Comparison of ENCODE assay signal across 17 cellular contexts in the genomic region with DNA sequence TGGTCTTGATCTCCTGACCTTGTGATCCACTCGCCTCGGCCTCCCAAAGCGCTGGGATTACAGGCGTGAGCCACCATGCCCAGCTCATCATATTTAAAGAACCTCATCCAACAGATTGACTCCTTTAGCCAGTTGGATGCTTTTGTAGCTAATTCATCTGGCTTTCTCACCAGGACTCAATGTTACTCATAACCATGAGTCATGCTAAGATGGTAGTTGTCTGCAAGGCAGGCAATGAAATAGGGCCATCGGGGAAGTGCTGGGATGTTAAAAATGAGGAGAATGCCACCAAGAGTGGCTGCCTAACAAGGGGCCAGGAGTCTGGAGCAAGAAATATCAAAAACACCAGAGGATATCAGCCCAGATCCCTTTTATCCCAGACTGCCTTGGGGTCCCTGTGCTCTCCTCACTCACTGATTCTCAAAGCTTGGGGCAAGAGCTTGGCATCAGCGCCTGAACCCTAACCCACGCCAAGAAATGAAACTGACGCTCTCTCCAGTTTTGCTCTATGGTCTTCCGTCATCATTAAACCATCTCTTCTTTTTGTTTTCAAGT. TPM values are rescaled to one million over a fixed set of nuclear protein-coding genes. Genes with fewer than 3 reads are reported as not detected.
DNase-seq lines count a peak whose midpoint lies in the region; ATAC-seq, FAIRE-seq and TF ChIP-seq lines count a peak whose summit lies in the region.
"Had no signal": no experiment of that assay in that cellular context is flagged by ENCODE, and none has a peak within 500 bp of the region (broad histone marks: within the 10 kb centered on the region; RNA-seq: fewer than 3 reads in every experiment).

No MANE protein-coding gene starts in this region.

- ATAC-seq in IMR-90 (ENCODE audit: low read depth) (peak; percentile 40), HG03139 (IDR thresholded peaks at IDR 0.05; ENCODE audit: unreplicated experiment) (no peak), lower lobe of right lung (no peak)
- ATAC-seq: activated CD4-positive, alpha-beta T cell treated with anti-CD3 and anti-CD28 coated beads for 36 hours had no signal

- dilution Hi-C loops in IMR-90 (cut with HindIII; ENCODE audit: low sequenced_read_pairs, unreplicated experiment), result no loop called here
- dilution Hi-C loops in keratinocyte (cut with MboI; ENCODE audit: extremely low pct_ligation_motif_present, low sequenced_read_pairs), result no loop called here

- intact Hi-C loops in IMR-90 (cut with micrococcal nuclease), result no loop called here
- intact Hi-C loops in lower lobe of right lung (cut with DNase I), result no loop called here
- intact Hi-C loops in dorsolateral prefrontal cortex (cut with DNase I), result no loop called here

- H3K4me1 ChIP-seq in IMR-90 (ENCODE audit: control insufficient read depth, insufficient read depth, low read length) (no peaks in the 10 kb centered on the region), keratinocyte (ENCODE audit: control insufficient read depth, extremely low read depth, insufficient read depth, low read length) (peaks cover 3% of the 10 kb centered on the region), lower lobe of right lung (no peaks in the 10 kb centered on the region)
- H3K4me1 ChIP-seq: upper lobe of left lung had no signal

- no peak overlapping the region for H2AK9ac ChIP-seq in IMR-90 (replicated peaks; ENCODE audit: low read depth, low read length, poor library complexity)

- H3K9ac ChIP-seq in IMR-90 (ENCODE audit: low read depth, low read length), result no peak overlapping the region
- no peak overlapping the region for H3K9ac ChIP-seq in keratinocyte (ENCODE audit: control insufficient read depth, extremely low read depth, insufficient read depth, low read length)

- no CpG with 5 or more reads among the region's 9 CpGs for WGBS in IMR-90 (ENCODE audit: extremely low coverage in 2 of 2, insufficient read length in 1 of 2), 2 experiments

- no peak overlapping the region for H3K56ac ChIP-seq in IMR-90 (ENCODE audit: extremely low read depth, insufficient read depth, low read length)

- no peaks in the 10 kb centered on the region for H3K79me1 ChIP-seq in IMR-90 (ENCODE audit: low read depth in 1 of 2, low read length in 2 of 2)

- TF ChIP-seq POLR2A in IMR-90 (IDR thresholded peaks at IDR 0.05; ENCODE audit: low read depth, low read length), result no peak

- no peak overlapping the region for H4K8ac ChIP-seq in IMR-90 (ENCODE audit: low read depth in 2 of 2, low read length in 2 of 2)

- H3K9me1 ChIP-seq in IMR-90 (ENCODE audit: insufficient read depth, low read length) (no peaks in the 10 kb centered on the region), keratinocyte (ENCODE audit: control insufficient read depth, extremely low read depth, insufficient read depth, low read length) (no peaks in the 10 kb centered on the region)

- H3K27me3 ChIP-seq in IMR-90 (ENCODE audit: control insufficient read depth, insufficient read depth, low read length), result peaks cover 2% of the 10 kb centered on the region
- H3K27me3 ChIP-seq in keratinocyte (ENCODE audit: control insufficient read depth, extremely low read depth, insufficient read depth, low read length), result no peaks in the 10 kb centered on the region
- no peaks in the 10 kb centered on the region for H3K27me3 ChIP-seq in lower lobe of right lung (ENCODE audit: low read depth)
- H3K27me3 ChIP-seq in dorsolateral prefrontal cortex, result peaks cover 0 to 10% (median 0%) of the 10 kb centered on the region in 45 donors
- H3K27me3 ChIP-seq: upper lobe of left lung had no signal

- no peak overlapping the region for H2BK120ac ChIP-seq in IMR-90 (ENCODE audit: low read depth, low read length)

- no peak overlapping the region for H3K23ac ChIP-seq in IMR-90 (ENCODE audit: low read depth, low read length)

- H2AFZ ChIP-seq in IMR-90 (replicated peaks; ENCODE audit: low read length, poor library complexity) (no peak overlapping the region), keratinocyte (ENCODE audit: control insufficient read depth, low read length) (no peak overlapping the region)

- no peaks in the 10 kb centered on the region for H3K36me3 ChIP-seq in IMR-90 (ENCODE audit: control insufficient read depth, insufficient read depth, low read length)
- H3K36me3 ChIP-seq in keratinocyte (ENCODE audit: control insufficient read depth in 2 of 2, extremely low read depth in 1 of 2, insufficient read depth in 2 of 2, low read length in 2 of 2), result no peaks in the 10 kb centered on the region
- H3K36me3 ChIP-seq in lower lobe of right lung, result no peaks in the 10 kb centered on the region
- H3K36me3 ChIP-seq: upper lobe of left lung had no signal

- no peak for TF ChIP-seq CTCF in IMR-90 (conservative IDR thresholded peaks at IDR 0.05; ENCODE audit: low read depth, low read length)
- TF ChIP-seq CTCF in astrocyte of the spinal cord (IDR thresholded peaks at IDR 0.05; ENCODE audit: low read depth, low read length), result no peak
- TF ChIP-seq CTCF in keratinocyte (optimal IDR thresholded peaks at IDR 0.05 in 1 of 3, IDR thresholded peaks at IDR 0.05 in 1 of 3, conservative IDR thresholded peaks at IDR 0.05 in 1 of 3; ENCODE audit: extremely low read depth in 1 of 3, insufficient read depth in 2 of 3, low read length in 3 of 3), result no peak
- TF ChIP-seq CTCF in lower lobe of right lung (IDR thresholded peaks at IDR 0.05), result no peak
- TF ChIP-seq CTCF in dorsolateral prefrontal cortex (IDR thresholded peaks at IDR 0.05 in 54 of 56, conservative IDR thresholded peaks at IDR 0.05 in 2 of 56; ENCODE audit: low read depth in 1 of 56, partially characterized antibody in 56 of 56), result no peak

- H2BK5ac ChIP-seq in IMR-90 (ENCODE audit: low read depth, low read length, poor library complexity, severe bottlenecking), result no peak overlapping the region

- no TSS peak for BruUV-seq in IMR-90 (replicated peaks; lab: Mats Ljungman, UMichigan)

- no peak overlapping the region for H3K4ac ChIP-seq in IMR-90 (ENCODE audit: low read depth, low read length)

- no peak overlapping the region for H2BK20ac ChIP-seq in IMR-90 (ENCODE audit: low read depth, low read length)

- no peak overlapping the region for H4K5ac ChIP-seq in IMR-90 (ENCODE audit: low read depth, low read length)

- CTCF ChIA-PET in IMR-90 (lab: Yijun Ruan, JAX), result no interaction called here

- H3K79me2 ChIP-seq in keratinocyte (ENCODE audit: control insufficient read depth, insufficient read depth, low read length), result no peaks in the 10 kb centered on the region

- TF ChIP-seq RAD21 in IMR-90 (IDR thresholded peaks at IDR 0.05; ENCODE audit: low read length), result no peak

- peak; percentile 86 for FAIRE-seq in keratinocyte (lab: Jason Lieb, UNC)

- no peaks in the 10 kb centered on the region for H4K20me1 ChIP-seq in IMR-90 (ENCODE audit: insufficient read depth, low read length)
- no peaks in the 10 kb centered on the region for H4K20me1 ChIP-seq in keratinocyte (ENCODE audit: control insufficient read depth, extremely low read depth, insufficient read depth, low read length)

- H4K91ac ChIP-seq in IMR-90 (ENCODE audit: insufficient read depth, low read depth, low read length), result no peak overlapping the region

- no peak overlapping the region for H3K27ac ChIP-seq in IMR-90 (ENCODE audit: insufficient read depth, low read length)
- H3K27ac ChIP-seq in keratinocyte (ENCODE audit: control insufficient read depth, insufficient read depth, low read length), result no peak overlapping the region
- no peak overlapping the region for H3K27ac ChIP-seq in lower lobe of right lung
- H3K27ac ChIP-seq in dorsolateral prefrontal cortex, result no peak overlapping the region
- H3K27ac ChIP-seq: SK-N-MC, skin epidermis, upper lobe of left lung had no signal

- H2BK15ac ChIP-seq in IMR-90 (ENCODE audit: low read depth, low read length), result no peak overlapping the region

- H3K18ac ChIP-seq in IMR-90 (ENCODE audit: low read depth, low read length), result no peak overlapping the region

- H3K4me3 ChIP-seq in IMR-90 (ENCODE audit: insufficient read depth, low read depth, low read length) (no peak overlapping the region), astrocyte of the spinal cord (ENCODE audit: low read depth, low read length) (no peak overlapping the region), keratinocyte (ENCODE audit: control insufficient read depth in 2 of 3, extremely low read depth in 1 of 3, insufficient read depth in 2 of 3, low read depth in 1 of 3, low read length in 3 of 3) (no peak overlapping the region), lower lobe of right lung (no peak overlapping the region), dorsolateral prefrontal cortex (no peak overlapping the region)
- H3K4me3 ChIP-seq: SK-N-MC, skin epidermis, upper lobe of left lung had no signal

- no peak overlapping the region for H3K14ac ChIP-seq in IMR-90 (replicated peaks; ENCODE audit: low read depth, low read length)

- DNase-seq in AG08395 (ENCODE audit: low spot score) (peak; percentile 76), IMR-90 (peak; percentile 57), astrocyte of the spinal cord (ENCODE audit: low read depth, low spot score) (peak; percentile 80), keratinocyte (ENCODE audit: low read depth, low spot score) (peak; percentile 17), UCSD-AML1 (lab: John Stamatoyannopoulos, UW; ENCODE audit: unreplicated experiment) (no peak), lower lobe of right lung (no peak), dorsolateral prefrontal cortex (no peak)
- DNase-seq: activated CD4-positive, alpha-beta T cell treated with anti-CD3 and anti-CD28 coated beads for 36 hours; C1 segment of cervical spinal cord; GF-D8; naive B cell; NCI-H1417 treated with DMSO at 0.1 percent for 48 hours had no signal

- in situ Hi-C loops in IMR-90 (cut with MboI; ENCODE audit: low sequenced_read_pairs) (no loop called here), astrocyte of the spinal cord (cut with HindIII; ENCODE audit: low sequenced_read_pairs) (no loop called here)

- POLR2A ChIA-PET in IMR-90 (lab: Charles Lee; ENCODE audit: unreplicated experiment), result no interaction called here

- H3K4me2 ChIP-seq in IMR-90 (ENCODE audit: low read depth, low read length), result no peak overlapping the region
- no peak overlapping the region for H3K4me2 ChIP-seq in keratinocyte (ENCODE audit: control insufficient read depth, extremely low read depth, insufficient read depth, low read depth, low read length)

- H3K9me3 ChIP-seq in IMR-90 (ENCODE audit: control insufficient read depth, insufficient read depth, low read length) (no peaks in the 10 kb centered on the region), keratinocyte (ENCODE audit: control insufficient read depth, low read depth, low read length) (no peaks in the 10 kb centered on the region), lower lobe of right lung (no peaks in the 10 kb centered on the region)
- H3K9me3 ChIP-seq: upper lobe of left lung had no signal

- H2AK5ac ChIP-seq in IMR-90 (ENCODE audit: low read depth, low read length), result no peak overlapping the region

RNA-seq across cellular contexts. Expression of gene PCOLCE2, which starts 7.4 kb away (rescaled TPM):
- total RNA-seq in IMR-90 (2012; rRNA removed) (0.54 and 0.56 TPM in 2 replicates), lower lobe of right lung (41.0 TPM), dorsolateral prefrontal cortex (1 to 10 TPM in 107 of 120 experiments, under 1 TPM in 10, not detected in 3; 0.56 to 8.1 (median 2.2) TPM)
- polyA plus RNA-seq in IMR-90 (2012; rRNA removed) (0.50 and 0.67 TPM in 2 replicates), keratinocyte (1.7 to 2.4 TPM (median 2.4 TPM) in 3 replicates)
- 0.48 and 0.53 TPM in 2 replicates for polyA plus RNA-seq in IMR-90 (2012; cell fraction: cytosol; rRNA removed)
- 0.17 and 0.54 TPM in 2 replicates for polyA plus RNA-seq in IMR-90 (2012; cell fraction: nucleus; rRNA removed; ENCODE audit: low replicate concordance)
- polyA plus RNA-seq in keratinocyte (2011; ENCODE audit: low read depth), result 1.6 TPM
- polyA plus RNA-seq in keratinocyte (2011; cell fraction: cytosol; rRNA removed), result 1.2 and 1.4 TPM in 2 replicates
- polyA plus RNA-seq in keratinocyte (2011; cell fraction: nucleus; rRNA removed), result 2.6 and 2.9 TPM in 2 replicates
- polyA plus RNA-seq in keratinocyte (2012; ENCODE audit: low replicate concordance), result 1.6 and 1.8 TPM in 2 replicates
- polyA minus RNA-seq in keratinocyte, result 1.5 to 3.1 TPM in 2 of 3 replicates, not detected in the other
- polyA minus RNA-seq in keratinocyte (2011; cell fraction: cytosol; rRNA and poly(A)+ RNA removed), result not detected
- 1.4 and 6.7 TPM in 2 replicates for polyA minus RNA-seq in keratinocyte (2011; cell fraction: nucleus; rRNA and poly(A)+ RNA removed)
- total RNA-seq: activated T-helper 1 cell treated with anti-CD3 and anti-CD28 coated beads, Interleukin-12 subunit alpha, Interleukin-12 subunit beta, Interleukin-2, Interleukin-4 antibody, amounts not matched to agents 30 ng/mL and 10 ng/mL and 1 ng/mL, durations not matched to agents 14 hours and 24 hours and 36 hours had no signal

Comparison
In these comparisons a context has a peak if more than half of its experiments do, and no peak if none do; other contexts are left out.
1. DNase-seq: peak in AG08395 (single experiment), IMR-90 (single experiment), astrocyte of the spinal cord (single experiment) and keratinocyte (single experiment); none in UCSD-AML1 (single experiment), lower lobe of right lung (single experiment) and dorsolateral prefrontal cortex (0 of 10).